In genomic region chr10:101965075-101965765, GRCh38 we compare ENCODE assay signal across 1 cellular context.
TF ChIP-seq lines count a peak whose summit lies in the region.

No MANE protein-coding gene starts in this region.

TF ChIP-seq in WTC11, 78 proteins besides CTCF, POLR2A, EP300 and RAD21 (continued from another document):
- TF ChIP-seq, protein P1, sequence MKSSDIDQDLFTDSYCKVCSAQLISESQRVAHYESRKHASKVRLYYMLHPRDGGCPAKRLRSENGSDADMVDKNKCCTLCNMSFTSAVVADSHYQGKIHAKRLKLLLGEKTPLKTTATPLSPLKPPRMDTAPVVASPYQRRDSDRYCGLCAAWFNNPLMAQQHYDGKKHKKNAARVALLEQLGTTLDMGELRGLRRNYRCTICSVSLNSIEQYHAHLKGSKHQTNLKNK (CRISPR knock-in tag; IDR thresholded peaks at IDR 0.05): no peak
- no peak for TF ChIP-seq ZNF416 (CRISPR knock-in tag; IDR thresholded peaks at IDR 0.05)
- TF ChIP-seq KAT7 (CRISPR knock-in tag; IDR thresholded peaks at IDR 0.05; ENCODE audit: borderline replicate concordance): no peak
- TF ChIP-seq, protein P2, sequence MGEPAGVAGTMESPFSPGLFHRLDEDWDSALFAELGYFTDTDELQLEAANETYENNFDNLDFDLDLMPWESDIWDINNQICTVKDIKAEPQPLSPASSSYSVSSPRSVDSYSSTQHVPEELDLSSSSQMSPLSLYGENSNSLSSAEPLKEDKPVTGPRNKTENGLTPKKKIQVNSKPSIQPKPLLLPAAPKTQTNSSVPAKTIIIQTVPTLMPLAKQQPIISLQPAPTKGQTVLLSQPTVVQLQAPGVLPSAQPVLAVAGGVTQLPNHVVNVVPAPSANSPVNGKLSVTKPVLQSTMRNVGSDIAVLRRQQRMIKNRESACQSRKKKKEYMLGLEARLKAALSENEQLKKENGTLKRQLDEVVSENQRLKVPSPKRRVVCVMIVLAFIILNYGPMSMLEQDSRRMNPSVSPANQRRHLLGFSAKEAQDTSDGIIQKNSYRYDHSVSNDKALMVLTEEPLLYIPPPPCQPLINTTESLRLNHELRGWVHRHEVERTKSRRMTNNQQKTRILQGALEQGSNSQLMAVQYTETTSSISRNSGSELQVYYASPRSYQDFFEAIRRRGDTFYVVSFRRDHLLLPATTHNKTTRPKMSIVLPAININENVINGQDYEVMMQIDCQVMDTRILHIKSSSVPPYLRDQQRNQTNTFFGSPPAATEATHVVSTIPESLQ (CRISPR knock-in tag; IDR thresholded peaks at IDR 0.05): no peak
- TF ChIP-seq ZSCAN18 (CRISPR knock-in tag; IDR thresholded peaks at IDR 0.05): no peak
- no peak for TF ChIP-seq ZNF138 (CRISPR knock-in tag; conservative IDR thresholded peaks at IDR 0.05)
- no peak for TF ChIP-seq ATF1 (CRISPR knock-in tag; IDR thresholded peaks at IDR 0.05)
